ENCODE assay signal across 17 cellular contexts in genomic region chr3:171494457-171495109, GRCh38. TPM values are rescaled to one million over a fixed set of nuclear protein-coding genes. Genes with fewer than 3 reads are reported as not detected.
DNase-seq lines count a peak whose midpoint lies in the region; ATAC-seq and TF ChIP-seq lines count a peak whose summit lies in the region.
"Had no signal": no experiment of that assay in that cellular context is flagged by ENCODE, and none has a peak within 500 bp of the region (broad histone marks: within the 10 kb centered on the region; RNA-seq: fewer than 3 reads in every experiment).

No MANE protein-coding gene starts in this region.

- no peaks in the 10 kb centered on the region for H3K27me3 Mint-ChIP-seq in activated T-cell treated with anti-CD3 and anti-CD28 coated beads, Interleukin-2, amount 50 U/mL, for 24 hours
- no peaks in the 10 kb centered on the region for H3K27me3 Mint-ChIP-seq in activated naive CD8-positive, alpha-beta T cell treated with anti-CD3 and anti-CD28 coated beads, Interleukin-2, amount 50 U/mL, for 24 hours

- no peaks in the 10 kb centered on the region for H3K36me3 ChIP-seq in Loucy (ENCODE audit: insufficient read depth, low read length)
- H3K36me3 ChIP-seq: breast epithelium, MG63, tibial artery had no signal

- H3K9me3 Mint-ChIP-seq in activated T-cell treated with anti-CD3 and anti-CD28 coated beads, Interleukin-2, amount 50 U/mL, for 24 hours = peaks cover 9% of the 10 kb centered on the region
- H3K9me3 Mint-ChIP-seq in activated naive CD8-positive, alpha-beta T cell treated with anti-CD3 and anti-CD28 coated beads, Interleukin-2, amount 50 U/mL, for 24 hours = no peaks in the 10 kb centered on the region

- peaks cover 4% of the 10 kb centered on the region; the same call in 1 of the 2 replicates for H3K9me2 ChIP-seq in Loucy (replicated peaks; ENCODE audit: low read depth, low read length)

- H3K4me1 Mint-ChIP-seq in activated T-cell treated with anti-CD3 and anti-CD28 coated beads, Interleukin-2, amount 50 U/mL, for 24 hours (ENCODE audit: low read depth) = peaks cover 54% of the 10 kb centered on the region
- H3K4me1 Mint-ChIP-seq in activated naive CD8-positive, alpha-beta T cell treated with anti-CD3 and anti-CD28 coated beads, Interleukin-2, amount 50 U/mL, for 24 hours = peaks cover 39% of the 10 kb centered on the region

- no peaks in the 10 kb centered on the region for H3K36me3 Mint-ChIP-seq in activated T-cell treated with anti-CD3 and anti-CD28 coated beads, Interleukin-2, amount 50 U/mL, for 24 hours (ENCODE audit: low read depth)
- no peaks in the 10 kb centered on the region for H3K36me3 Mint-ChIP-seq in activated naive CD8-positive, alpha-beta T cell treated with anti-CD3 and anti-CD28 coated beads, Interleukin-2, amount 50 U/mL, for 24 hours (ENCODE audit: low read depth)

- peak; percentile 24 for ATAC-seq in activated naive CD8-positive, alpha-beta T cell treated with anti-CD3 and anti-CD28 coated beads, Interleukin-2, amount 50 U/mL, for 24 hours

- peak overlapping the region; percentile 68 for H3K27ac Mint-ChIP-seq in activated T-cell treated with anti-CD3 and anti-CD28 coated beads, Interleukin-2, amount 50 U/mL, for 24 hours
- H3K27ac Mint-ChIP-seq in activated naive CD8-positive, alpha-beta T cell treated with anti-CD3 and anti-CD28 coated beads, Interleukin-2, amount 50 U/mL, for 24 hours = peak overlapping the region; percentile 16

- H3K27me3 ChIP-seq in Loucy (ENCODE audit: insufficient read depth, low read length, poor library complexity, severe bottlenecking) = no peaks in the 10 kb centered on the region
- H3K27me3 ChIP-seq: breast epithelium, MG63, tibial artery had no signal

- peak overlapping the region; percentile 21; the same call in 1 of the 2 replicates for H2AFZ ChIP-seq in Loucy (ENCODE audit: low read length)

- no peak for DNase-seq in activated T-cell treated with anti-CD3 and anti-CD28 coated beads, Interleukin-2, amount 50 U/mL, for 24 hours
- DNase-seq in activated T-cell treated with anti-CD3 and anti-CD28 coated beads, Interleukin-2, amount 50 U/mL, for 48 hours = no peak
- DNase-seq in activated naive CD8-positive, alpha-beta T cell treated with anti-CD3 and anti-CD28 coated beads, Interleukin-2, amount 50 U/mL, for 24 hours = no peak
- peak in 4 of 6 experiments; percentile 2 to 79 (median 78) for DNase-seq in stimulated activated naive CD4-positive, alpha-beta T cell (lab: John Stamatoyannopoulos, UW)
- DNase-seq in SK-N-DZ (ENCODE audit: low spot score) (no peak), DMS79 treated with DMSO at 0.1 percent for 48 hours (lab: John Stamatoyannopoulos, UW) (no peak)
- no peak for DNase-seq in stimulated activated CD4-positive, alpha-beta T cell treated with anti-CD3 and anti-CD28 coated beads, Interleukin-15, amount 100 ng/mL, for 24 hours
- DNase-seq: dermis blood vessel endothelial cell; DMS79; foreskin melanocyte; GOT3; MG63; NCI-H1694 treated with DMSO at 0.1 percent for 48 hours; NK-92 treated with Interleukin-12 subunit alpha and Interleukin-12 subunit beta, amount 100 ng/mL, for 24 hours; tibial artery had no signal

- H3K79me2 ChIP-seq in Loucy (ENCODE audit: insufficient read depth, low read length) = no peaks in the 10 kb centered on the region

- no peak for TF ChIP-seq CTCF in Loucy (conservative IDR thresholded peaks at IDR 0.05; ENCODE audit: low read length)

- no peaks in the 10 kb centered on the region for H3K9me3 ChIP-seq in Loucy (ENCODE audit: insufficient read depth, low read depth, low read length)
- H3K9me3 ChIP-seq: breast epithelium, MG63, tibial artery had no signal

- H3K4me3 ChIP-seq in Loucy (ENCODE audit: low read length, poor library complexity, severe bottlenecking) = peak overlapping the region; percentile 6
- H3K4me3 ChIP-seq: breast epithelium, MG63, tibial artery had no signal

- peak overlapping the region; percentile 58 for H3K4me2 ChIP-seq in Loucy (ENCODE audit: low read depth, low read length, poor library complexity, severe bottlenecking)

- peaks cover 31% of the 10 kb centered on the region for H3K4me1 ChIP-seq in Loucy (ENCODE audit: insufficient read depth, low read length, poor library complexity, severe bottlenecking)
- H3K4me1 ChIP-seq: breast epithelium, tibial artery had no signal

- no peak overlapping the region for H3K4me3 Mint-ChIP-seq in activated T-cell treated with anti-CD3 and anti-CD28 coated beads, Interleukin-2, amount 50 U/mL, for 24 hours
- H3K4me3 Mint-ChIP-seq in activated naive CD8-positive, alpha-beta T cell treated with anti-CD3 and anti-CD28 coated beads, Interleukin-2, amount 50 U/mL, for 24 hours = no peak overlapping the region

- H3K9ac ChIP-seq in Loucy (ENCODE audit: low read depth, low read length, poor library complexity, severe bottlenecking) = no peak overlapping the region

- no peaks in the 10 kb centered on the region; the same call in 1 of the 2 replicates for H3F3A ChIP-seq in Loucy (ENCODE audit: low read depth)

- no peaks in the 10 kb centered on the region for H4K20me1 ChIP-seq in Loucy (ENCODE audit: insufficient read depth, low read length, poor library complexity, severe bottlenecking)

RNA-seq across cellular contexts. Expression of gene TNIK, which starts 34.4 kb away (rescaled TPM):
- 6.5 and 6.7 TPM in 2 replicates for polyA plus RNA-seq in SK-N-DZ (2014; cell fraction: cytosol; rRNA removed)
- polyA plus RNA-seq in SK-N-DZ (2014; cell fraction: nucleus; rRNA removed) = 5.9 and 6.8 TPM in 2 replicates

Comparison
In these comparisons a context has a peak if more than half of its experiments do, and no peak if none do; other contexts are left out.
1. DNase-seq: peak in stimulated activated naive CD4-positive, alpha-beta T cell (4 of 6); none in activated T-cell treated with anti-CD3 and anti-CD28 coated beads, Interleukin-2, amount 50 U/mL, for 24 hours (single experiment), activated T-cell treated with anti-CD3 and anti-CD28 coated beads, Interleukin-2, amount 50 U/mL, for 48 hours (0 of 2), activated naive CD8-positive, alpha-beta T cell treated with anti-CD3 and anti-CD28 coated beads, Interleukin-2, amount 50 U/mL, for 24 hours (single experiment), SK-N-DZ (single experiment), DMS79 treated with DMSO at 0.1 percent for 48 hours (single experiment) and stimulated activated CD4-positive, alpha-beta T cell treated with anti-CD3 and anti-CD28 coated beads, Interleukin-15, amount 100 ng/mL, for 24 hours (single experiment).